ENCODE assay signal across 31 cellular contexts in genomic region chr17:2952174-2952845, GRCh38.
DNase-seq lines count a peak whose midpoint lies in the region; ATAC-seq and TF ChIP-seq lines count a peak whose summit lies in the region.
"Had no signal": no experiment of that assay in that cellular context is flagged by ENCODE, and none has a peak within 500 bp of the region (broad histone marks: within the 10 kb centered on the region; RNA-seq: fewer than 3 reads in every experiment).

No MANE protein-coding gene starts in this region.

- intact Hi-C loops in natural killer cell (cut with micrococcal nuclease) (loop anchor here (10.0 kb wide), 1 partner anchor 48 kb away; no protein-coding TSS in a partner anchor), PC-3 (cut with micrococcal nuclease) (no loop called here)

- H3K9ac ChIP-seq in PC-3 (ENCODE audit: low read length) = peak overlapping the region; percentile 23

- H3K4me2 ChIP-seq in PC-3 (ENCODE audit: low read length) = peak overlapping the region; percentile 43

- POLR2A ChIA-PET in PC-3 (lab: Charles Lee; ENCODE audit: unreplicated experiment) = interaction anchor here (0.7 kb wide), 1 partner anchor 59 kb away, joined by 5 read pairs; no protein-coding TSS in a partner anchor

- H3K27ac Mint-ChIP-seq in natural killer cell = peak overlapping the region; percentile 54 to 60
- H3K27ac Mint-ChIP-seq in natural killer cell treated with Interleukin-12 subunit alpha and Interleukin-12 subunit beta and Interleukin-15 and Interleukin-18, amount 100 ng/mL, for 72 hours = no peak overlapping the region
- H3K27ac Mint-ChIP-seq: activated naive CD4-positive, alpha-beta T cell treated with anti-CD3 and anti-CD28 coated beads, Interleukin-2, amount 50 U/mL, for 72 hours; stimulated activated naive CD8-positive, alpha-beta T cell treated with anti-CD3 and anti-CD28 coated beads, Interleukin-15, amount 100 ng/mL, for 72 hours had no signal

- H3K36me3 Mint-ChIP-seq in natural killer cell = no peaks in the 10 kb centered on the region
- no peaks in the 10 kb centered on the region for H3K36me3 Mint-ChIP-seq in natural killer cell treated with Interleukin-12 subunit alpha and Interleukin-12 subunit beta and Interleukin-15 and Interleukin-18, amount 100 ng/mL, for 72 hours
- H3K36me3 Mint-ChIP-seq: activated naive CD4-positive, alpha-beta T cell treated with anti-CD3 and anti-CD28 coated beads, Interleukin-2, amount 50 U/mL, for 72 hours had no signal

- H3K9me3 ChIP-seq in PC-3 (ENCODE audit: low read length) = no peaks in the 10 kb centered on the region
- H3K9me3 ChIP-seq: breast epithelium, gastrocnemius medialis, ovary, thyroid gland had no signal

- H3K9me3 Mint-ChIP-seq in natural killer cell = no peaks in the 10 kb centered on the region
- no peaks in the 10 kb centered on the region for H3K9me3 Mint-ChIP-seq in natural killer cell treated with Interleukin-12 subunit alpha and Interleukin-12 subunit beta and Interleukin-15 and Interleukin-18, amount 100 ng/mL, for 72 hours
- H3K9me3 Mint-ChIP-seq: activated naive CD4-positive, alpha-beta T cell treated with anti-CD3 and anti-CD28 coated beads, Interleukin-2, amount 50 U/mL, for 72 hours; CD4-positive, alpha-beta memory T cell; neural crest cell; stimulated activated naive CD8-positive, alpha-beta T cell treated with anti-CD3 and anti-CD28 coated beads, Interleukin-15, amount 100 ng/mL, for 72 hours had no signal

- peaks cover 50% of the 10 kb centered on the region for H3K4me1 ChIP-seq in PC-3 (ENCODE audit: insufficient read depth, low read length)
- H3K4me1 ChIP-seq: breast epithelium, gastrocnemius medialis, thyroid gland had no signal

- H3F3A ChIP-seq in PC-3 (ENCODE audit: low read length, unreplicated experiment) = peaks cover 5% of the 10 kb centered on the region

- peak overlapping the region; percentile 83 for H3K27ac ChIP-seq in PC-3 (ENCODE audit: low read length)
- H3K27ac ChIP-seq: breast epithelium, gastrocnemius medialis, HL-60, ovary, SK-N-MC, skin epidermis, thyroid gland had no signal

- H3K4me3 Mint-ChIP-seq in natural killer cell = no peak overlapping the region
- H3K4me3 Mint-ChIP-seq in natural killer cell treated with Interleukin-12 subunit alpha and Interleukin-12 subunit beta and Interleukin-15 and Interleukin-18, amount 100 ng/mL, for 72 hours = no peak overlapping the region
- H3K4me3 Mint-ChIP-seq: CD4-positive, alpha-beta memory T cell; neural crest cell; stimulated activated naive CD8-positive, alpha-beta T cell treated with anti-CD3 and anti-CD28 coated beads, Interleukin-15, amount 100 ng/mL, for 72 hours; T-helper 17 cell had no signal

- H3K4me3 ChIP-seq in PC-3 (ENCODE audit: low read length) = no peak overlapping the region
- H3K4me3 ChIP-seq: breast epithelium, gastrocnemius medialis, ovary, SK-N-MC, skin epidermis, thyroid gland had no signal

- H3K36me3 ChIP-seq in PC-3 (ENCODE audit: low read depth, low read length) = no peaks in the 10 kb centered on the region
- H3K36me3 ChIP-seq: breast epithelium, gastrocnemius medialis, ovary, thyroid gland had no signal

- ATAC-seq in natural killer cell = no peak
- no peak for ATAC-seq in natural killer cell treated with Interleukin-12 subunit alpha and Interleukin-12 subunit beta and Interleukin-15 and Interleukin-18, amount 100 ng/mL, for 72 hours
- peak; percentile 32 for ATAC-seq in PC-3
- no peak for ATAC-seq in HG03521 (IDR thresholded peaks at IDR 0.05; ENCODE audit: unreplicated experiment)
- ATAC-seq: activated CD4-positive, CD25-positive, alpha-beta regulatory T cell treated with anti-CD3 and anti-CD28 coated beads, Interleukin-2, amount 50 U/mL, for 24 hours; activated naive CD4-positive, alpha-beta T cell treated with anti-CD3 and anti-CD28 coated beads, Interleukin-2, amount 50 U/mL, for 72 hours; gastrocnemius medialis; left cardiac atrium; stimulated activated naive CD8-positive, alpha-beta T cell treated with anti-CD3 and anti-CD28 coated beads, Interleukin-15, amount 100 ng/mL, for 72 hours; T-helper 17 cell had no signal

- no peaks in the 10 kb centered on the region for H3K27me3 ChIP-seq in PC-3 (ENCODE audit: low read length)
- H3K27me3 ChIP-seq: breast epithelium, gastrocnemius medialis, ovary, thyroid gland had no signal

- no peaks in the 10 kb centered on the region for H4K20me1 ChIP-seq in PC-3 (ENCODE audit: low read length)

- no TSS peak for BruUV-seq in PC-3 (replicated peaks; lab: Mats Ljungman, UMichigan)

- H3K27me3 Mint-ChIP-seq in natural killer cell (ENCODE audit: low read depth in 2 of 2) = no peaks in the 10 kb centered on the region
- no peaks in the 10 kb centered on the region for H3K27me3 Mint-ChIP-seq in natural killer cell treated with Interleukin-12 subunit alpha and Interleukin-12 subunit beta and Interleukin-15 and Interleukin-18, amount 100 ng/mL, for 72 hours
- H3K27me3 Mint-ChIP-seq: CD4-positive, alpha-beta memory T cell; T-helper 17 cell had no signal

- CTCF ChIA-PET in PC-3 (lab: Charles Lee) = interaction anchor here (1.1 kb wide), 1 partner anchor 103 kb away, joined by 7 read pairs; no protein-coding TSS in a partner anchor

- TF ChIP-seq CTCF in natural killer cell (IDR thresholded peaks at IDR 0.05) (no peak), PC-3 (conservative IDR thresholded peaks at IDR 0.05; ENCODE audit: low read depth, low read length) (no peak)

- no peak overlapping the region for H2AFZ ChIP-seq in PC-3 (ENCODE audit: low read length)

- DNase-seq in natural killer cell (no peak), PC-3 (peak; percentile 70), kidney tubule cell (ENCODE audit: low spot score) (peak; percentile 62), ureter (ENCODE audit: low spot score) (peak; percentile 13), middle frontal gyrus (ENCODE audit: extremely low spot score, low spot score) (no peak)
- no peak for DNase-seq in natural killer cell treated with Interleukin-12 subunit alpha and Interleukin-12 subunit beta and Interleukin-15 and Interleukin-18, amount 100 ng/mL, for 72 hours (ENCODE audit: low spot score)
- DNase-seq in stimulated activated CD4-positive, alpha-beta T cell treated with anti-CD3 and anti-CD28 coated beads, Interleukin-4, amount 100 ng/mL, for 4 hours = no peak
- DNase-seq: activated CD4-positive, alpha-beta T cell treated with anti-CD3 and anti-CD28 coated beads, Interleukin-2, amount 50 U/mL, for 4 hours; amygdala; CD4-positive, alpha-beta memory T cell; gastrocnemius medialis; H7; left cardiac atrium; mammary epithelial cell; NCI-H1417 treated with DMSO at 0.1 percent for 48 hours; NCI-H2029 treated with DMSO at 0.1 percent for 48 hours; NCI-H345; NCI-H774; retina; stimulated activated naive CD8-positive, alpha-beta T cell treated with anti-CD3 and anti-CD28 coated beads, Interleukin-15, amount 100 ng/mL, for 72 hours; T-helper 17 cell; thyroid gland had no signal

- H3K79me2 ChIP-seq in PC-3 (ENCODE audit: low read length) = peaks cover 20% of the 10 kb centered on the region

- H3K4me1 Mint-ChIP-seq in natural killer cell = peaks cover 55 to 77% of the 10 kb centered on the region in 2 donors
- H3K4me1 Mint-ChIP-seq in natural killer cell treated with Interleukin-12 subunit alpha and Interleukin-12 subunit beta and Interleukin-15 and Interleukin-18, amount 100 ng/mL, for 72 hours (ENCODE audit: low read depth in 2 of 2) = peaks cover 39% of the 10 kb centered on the region in 2 donors

- no peaks in the 10 kb centered on the region for H3K9me2 ChIP-seq in PC-3 (replicated peaks; ENCODE audit: low read length)

Comparison
In these comparisons a context has a peak if more than half of its experiments do, and no peak if none do; other contexts are left out.
1. H3K27ac Mint-ChIP-seq: peak in natural killer cell (2 of 2); none in natural killer cell treated with Interleukin-12 subunit alpha and Interleukin-12 subunit beta and Interleukin-15 and Interleukin-18, amount 100 ng/mL, for 72 hours (0 of 2).
2. DNase-seq: peak in PC-3 (single experiment), kidney tubule cell (single experiment) and ureter (single experiment); none in natural killer cell (single experiment), natural killer cell treated with Interleukin-12 subunit alpha and Interleukin-12 subunit beta and Interleukin-15 and Interleukin-18, amount 100 ng/mL, for 72 hours (single experiment), middle frontal gyrus (single experiment) and stimulated activated CD4-positive, alpha-beta T cell treated with anti-CD3 and anti-CD28 coated beads, Interleukin-4, amount 100 ng/mL, for 4 hours (0 of 2).